8 cellular contexts compared by ENCODE assay signal in genomic region chr19:36605101-36605838, GRCh38. TPM values are rescaled to one million over a fixed set of nuclear protein-coding genes. Genes with fewer than 3 reads are reported as not detected.
DNase-seq lines count a peak whose midpoint lies in the region; ATAC-seq and TF ChIP-seq lines count a peak whose summit lies in the region.

ZNF382 (plus strand) TSS chr19:36605313; CDS start chr19:36609915, 4,602 bp downstream.

- H3K9me2 ChIP-seq in OCI-LY1 (ENCODE audit: low read depth, low read length): no peaks in the 10 kb centered on the region

- H3K27ac ChIP-seq in OCI-LY1 (ENCODE audit: low read depth, low read length, poor library complexity, severe bottlenecking): peak within 1 kb of the TSS; percentile 82

- H3K9me3 Mint-ChIP-seq in activated T-cell treated with anti-CD3 and anti-CD28 coated beads, Interleukin-2, amount 50 U/mL, for 72 hours: peaks cover 10 to 21% of the 10 kb centered on the region in 2 donors
- H3K9me3 Mint-ChIP-seq in naive thymus-derived CD8-positive, alpha-beta T cell: peaks cover 0 to 26% (median 14%) of the 10 kb centered on the region in 9 donors
- peaks cover 9% of the 10 kb centered on the region for H3K9me3 Mint-ChIP-seq in stimulated activated memory B cell treated with anti-CD40 and anti-IgM and Interleukin-4, amounts not matched to agents 10 μg/mL and 1 μg/mL and 100 μg/mL, for 72 hours

- H3K9ac ChIP-seq in OCI-LY1 (ENCODE audit: low read length): peak within 1 kb of the TSS; percentile 96

- H4K20me1 ChIP-seq in OCI-LY1 (ENCODE audit: insufficient read depth, low read length): no peaks in the 10 kb centered on the region

- ATAC-seq in GM18502 (IDR thresholded peaks at IDR 0.05; ENCODE audit: poor library complexity, unreplicated experiment) (peak; percentile 77), HG02973 (IDR thresholded peaks at IDR 0.05; ENCODE audit: unreplicated experiment) (peak; percentile 42)
- peak; percentile 85 for ATAC-seq in activated T-cell treated with anti-CD3 and anti-CD28 coated beads, Interleukin-2, amount 50 U/mL, for 72 hours (replicated peaks in 1 of 2)
- peak; percentile 78 to 84 for ATAC-seq in naive thymus-derived CD8-positive, alpha-beta T cell
- ATAC-seq in stimulated activated memory B cell treated with anti-CD40 and anti-IgM and Interleukin-4, amounts not matched to agents 10 μg/mL and 1 μg/mL and 100 μg/mL, for 72 hours: peak; percentile 95

- TF ChIP-seq CTCF in OCI-LY1 (IDR thresholded peaks at IDR 0.05; ENCODE audit: low read length) (no peak), fibroblast of mammary gland (conservative IDR thresholded peaks at IDR 0.05; ENCODE audit: control insufficient read depth, insufficient read depth, low read depth, low read length) (no peak)

- H3K27me3 Mint-ChIP-seq in activated T-cell treated with anti-CD3 and anti-CD28 coated beads, Interleukin-2, amount 50 U/mL, for 72 hours (ENCODE audit: low read depth): no peaks in the 10 kb centered on the region
- no peaks in the 10 kb centered on the region for H3K27me3 Mint-ChIP-seq in naive thymus-derived CD8-positive, alpha-beta T cell
- no peaks in the 10 kb centered on the region for H3K27me3 Mint-ChIP-seq in stimulated activated memory B cell treated with anti-CD40 and anti-IgM and Interleukin-4, amounts not matched to agents 10 μg/mL and 1 μg/mL and 100 μg/mL, for 72 hours

- peaks cover 19% of the 10 kb centered on the region; the same call in 1 of the 2 replicates for H3K9me3 ChIP-seq in OCI-LY1 (ENCODE audit: low read length)

- H2AFZ ChIP-seq in OCI-LY1 (ENCODE audit: low read length): peak within 1 kb of the TSS; percentile 91

- peaks cover 23% of the 10 kb centered on the region for H3K4me1 ChIP-seq in OCI-LY1 (ENCODE audit: insufficient read depth, low read length, severe bottlenecking)

- H3K4me2 ChIP-seq in OCI-LY1 (ENCODE audit: low read length): peak within 1 kb of the TSS; percentile 75

- POLR2A ChIA-PET in naive thymus-derived CD8-positive, alpha-beta T cell (lab: Charles Lee): interaction anchor here (0.7 to 2.5 kb wide), 20 partner anchors 10 to 901 kb away, joined by 3 to 24 read pairs (median 6); partner anchors contain the start of genes ZFP14, ZNF146, ZNF260 and ZNF345

- H3K36me3 ChIP-seq in OCI-LY1 (ENCODE audit: insufficient read depth, low read length): peaks cover 50% of the 10 kb centered on the region

- no peaks in the 10 kb centered on the region for H3F3A ChIP-seq in OCI-LY1 (ENCODE audit: insufficient read depth, low read length)

- DNase-seq in activated T-cell treated with anti-CD3 and anti-CD28 coated beads, Interleukin-2, amount 50 U/mL, for 72 hours: peak; percentile 91 to 92
- DNase-seq in fibroblast of mammary gland (ENCODE audit: low read depth) (peak; percentile 61), LoVo (ENCODE audit: low spot score) (no peak)
- peak; percentile 71 to 93 (median 83) for DNase-seq in naive thymus-derived CD8-positive, alpha-beta T cell

- H3K27me3 ChIP-seq in OCI-LY1 (ENCODE audit: insufficient read depth, low read length): no peaks in the 10 kb centered on the region

- peak within 1 kb of the TSS; percentile 93 for H3K4me3 ChIP-seq in OCI-LY1 (ENCODE audit: low read depth, low read length, poor library complexity, severe bottlenecking)
- H3K4me3 ChIP-seq in fibroblast of mammary gland (ENCODE audit: control insufficient read depth, low read depth, low read length): peak within 1 kb of the TSS; percentile 74

- peak within 1 kb of the TSS; percentile 84 to 91 for H3K4me3 Mint-ChIP-seq in activated T-cell treated with anti-CD3 and anti-CD28 coated beads, Interleukin-2, amount 50 U/mL, for 72 hours
- H3K4me3 Mint-ChIP-seq in naive thymus-derived CD8-positive, alpha-beta T cell: peak within 1 kb of the TSS; percentile 88 to 99 (median 96)
- H3K4me3 Mint-ChIP-seq in stimulated activated memory B cell treated with anti-CD40 and anti-IgM and Interleukin-4, amounts not matched to agents 10 μg/mL and 1 μg/mL and 100 μg/mL, for 72 hours: peak within 1 kb of the TSS; percentile 84

- H3K79me2 ChIP-seq in OCI-LY1 (ENCODE audit: insufficient read depth, low read length): peaks cover 29% of the 10 kb centered on the region

- H3K36me3 Mint-ChIP-seq in activated T-cell treated with anti-CD3 and anti-CD28 coated beads, Interleukin-2, amount 50 U/mL, for 72 hours (ENCODE audit: insufficient read depth in 2 of 2): peaks cover 28 to 45% of the 10 kb centered on the region in 2 donors
- peaks cover 23 to 40% (median 33%) of the 10 kb centered on the region in 3 donors for H3K36me3 Mint-ChIP-seq in naive thymus-derived CD8-positive, alpha-beta T cell
- H3K36me3 Mint-ChIP-seq in stimulated activated memory B cell treated with anti-CD40 and anti-IgM and Interleukin-4, amounts not matched to agents 10 μg/mL and 1 μg/mL and 100 μg/mL, for 72 hours: peaks cover 36% of the 10 kb centered on the region

- H3K4me1 Mint-ChIP-seq in activated T-cell treated with anti-CD3 and anti-CD28 coated beads, Interleukin-2, amount 50 U/mL, for 72 hours (ENCODE audit: low read depth): peaks cover 25% of the 10 kb centered on the region
- peaks cover 16 to 31% (median 30%) of the 10 kb centered on the region in 4 donors for H3K4me1 Mint-ChIP-seq in naive thymus-derived CD8-positive, alpha-beta T cell
- peaks cover 29% of the 10 kb centered on the region for H3K4me1 Mint-ChIP-seq in stimulated activated memory B cell treated with anti-CD40 and anti-IgM and Interleukin-4, amounts not matched to agents 10 μg/mL and 1 μg/mL and 100 μg/mL, for 72 hours

- H3K27ac Mint-ChIP-seq in activated T-cell treated with anti-CD3 and anti-CD28 coated beads, Interleukin-2, amount 50 U/mL, for 72 hours: peak within 1 kb of the TSS; percentile 79
- H3K27ac Mint-ChIP-seq in naive thymus-derived CD8-positive, alpha-beta T cell: peak within 1 kb of the TSS; percentile 86 to 98 (median 96)
- peak within 1 kb of the TSS; percentile 88 for H3K27ac Mint-ChIP-seq in stimulated activated memory B cell treated with anti-CD40 and anti-IgM and Interleukin-4, amounts not matched to agents 10 μg/mL and 1 μg/mL and 100 μg/mL, for 72 hours

RNA-seq across cellular contexts. Expression of gene ZNF382, which starts in this region (rescaled TPM):
- 10 to 100 TPM; 23.1 to 25.0 TPM for total RNA-seq in activated T-cell treated with anti-CD3 and anti-CD28 coated beads, Interleukin-2, amount 50 U/mL, for 72 hours
- 10 to 100 TPM; 22.6 to 25.2 TPM for total RNA-seq in naive thymus-derived CD8-positive, alpha-beta T cell
- polyA plus RNA-seq in naive thymus-derived CD8-positive, alpha-beta T cell: 1 to 10 TPM; 3.3 to 7.9 (median 7.1) TPM

Comparison
In these comparisons a context has a peak if more than half of its experiments do, and no peak if none do; other contexts are left out.
1. ATAC-seq: peak in every context shown above with its lines; median percentile 95 in stimulated activated memory B cell treated with anti-CD40 and anti-IgM and Interleukin-4, amounts not matched to agents 10 μg/mL and 1 μg/mL and 100 μg/mL, for 72 hours; 85 in activated T-cell treated with anti-CD3 and anti-CD28 coated beads, Interleukin-2, amount 50 U/mL, for 72 hours; 81 in naive thymus-derived CD8-positive, alpha-beta T cell; 77 in GM18502; 42 in HG02973.